ENCODE assay signal across 8 cellular contexts in the genomic region with DNA sequence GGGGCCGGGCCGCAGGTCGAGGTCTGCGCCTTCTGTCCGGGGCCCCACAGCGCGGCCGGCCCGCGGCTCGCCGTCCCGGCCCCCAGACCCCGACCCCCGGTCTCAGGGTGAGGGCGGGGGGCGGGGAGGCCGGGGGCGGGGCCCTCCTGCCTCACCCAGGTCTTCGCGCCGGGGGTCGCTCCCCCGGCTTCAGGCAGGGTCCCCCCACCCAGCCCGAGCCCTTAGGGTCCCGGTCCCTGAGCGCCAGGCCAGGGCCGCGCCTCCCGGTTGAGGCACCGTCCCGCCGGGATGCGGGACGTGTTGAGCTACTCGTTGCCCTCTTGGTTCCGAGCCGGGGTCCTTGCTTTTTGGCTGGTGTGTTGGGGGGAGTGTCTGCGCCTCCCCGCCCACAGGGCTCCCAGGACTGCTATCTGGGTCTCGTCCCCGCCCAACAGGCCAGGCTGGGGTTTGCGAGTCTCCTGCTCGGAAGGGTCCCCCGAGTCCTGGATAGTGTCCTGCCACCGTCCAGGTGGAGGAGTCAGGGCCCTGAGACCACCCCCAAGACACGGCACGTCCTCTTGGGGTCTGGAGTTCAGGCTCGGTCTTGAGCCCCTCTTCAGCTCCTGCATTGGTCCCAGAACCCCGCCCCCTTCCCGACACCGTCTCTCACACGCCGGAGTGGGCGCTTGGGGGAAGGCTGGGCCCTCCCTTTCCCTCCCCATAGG. TPM values are rescaled to one million over a fixed set of nuclear protein-coding genes. Genes with fewer than 3 reads are reported as not detected.
DNase-seq lines count a peak whose midpoint lies in the region; FAIRE-seq lines count a peak whose summit lies in the region.

No MANE protein-coding gene starts in this region.

- H3K4me3 ChIP-seq in H7 (ENCODE audit: insufficient read depth, low read depth, low read length) (peak overlapping the region; percentile 87), thymus (ENCODE audit: low read length) (peak overlapping the region; percentile 95)

- DNase-seq in Daoy (ENCODE audit: low read depth) (peak; percentile 41), H7 (peak; percentile 79), RPMI7951 (ENCODE audit: low read depth) (peak; percentile 32), lung microvascular endothelial cell (ENCODE audit: low read depth in 2 of 2) (peak; percentile 40 to 46), HTR-8/SVneo (ENCODE audit: insufficient read length, low spot score) (no peak), hippocampal formation (lab: John Stamatoyannopoulos, UW) (no peak)

- H3K36me3 ChIP-seq in H7 (replicated peaks; ENCODE audit: control insufficient read depth, insufficient read depth, low read length) (no peaks in the 10 kb centered on the region; the same call in 1 of the 2 replicates), thymus (ENCODE audit: control insufficient read depth, insufficient read depth) (peaks cover 16% of the 10 kb centered on the region)

- WGBS in thymus = under 1% methylated on average over 53 of the region's 55 CpGs

- no peaks in the 10 kb centered on the region for H3K9me3 ChIP-seq in thymus (ENCODE audit: control insufficient read depth)

- H3K27me3 ChIP-seq in H7 (ENCODE audit: control insufficient read depth, insufficient read depth, low read length) (no peaks in the 10 kb centered on the region), thymus (ENCODE audit: control insufficient read depth, insufficient read depth) (no peaks in the 10 kb centered on the region)

- peaks cover 10% of the 10 kb centered on the region for H3K4me1 ChIP-seq in thymus (ENCODE audit: control insufficient read depth, insufficient read depth, low read length)

- no peak for FAIRE-seq in HTR-8/SVneo (lab: Jason Lieb, UNC)

- H3K27ac ChIP-seq in cingulate gyrus (ENCODE audit: low read depth, low read length) = peak overlapping the region; percentile 29
- H3K27ac ChIP-seq in thymus (ENCODE audit: low read depth) = peak overlapping the region; percentile 90

RNA-seq across cellular contexts. Expression of a gene that starts 0.5 kb away (rescaled TPM):
- 25.7 and 31.5 TPM in 2 replicates for total RNA-seq in Daoy (2014; rRNA removed; shearing (Covaris generic))
- total RNA-seq in H7 (2014; rRNA removed; shearing (Covaris generic)) = 47.9 and 54.4 TPM in 2 replicates
- total RNA-seq in RPMI7951 (2014; rRNA removed; shearing (Covaris generic)) = 12.5 and 15.9 TPM in 2 replicates
- total RNA-seq in lung microvascular endothelial cell = 19.6 and 21.6 TPM in 2 replicates
- 10.8 TPM for polyA plus RNA-seq in thymus

RNA-seq across cellular contexts. Expression of a gene that starts 22.7 kb away (rescaled TPM):
- total RNA-seq in Daoy (2014; rRNA removed; shearing (Covaris generic)) = 1,288 and 1,386 TPM in 2 replicates
- 2,968 and 3,290 TPM in 2 replicates for total RNA-seq in H7 (2014; rRNA removed; shearing (Covaris generic))
- total RNA-seq in RPMI7951 (2014; rRNA removed; shearing (Covaris generic)) = 579 and 603 TPM in 2 replicates
- total RNA-seq in lung microvascular endothelial cell = 1,904 and 2,063 TPM in 2 replicates
- polyA plus RNA-seq in thymus = 815 TPM

RNA-seq across cellular contexts. Expression of a gene that starts 37.1 kb away (rescaled TPM):
- 133 and 135 TPM in 2 replicates for total RNA-seq in Daoy (2014; rRNA removed; shearing (Covaris generic))
- 124 and 131 TPM in 2 replicates for total RNA-seq in H7 (2014; rRNA removed; shearing (Covaris generic))
- 54.1 and 74.7 TPM in 2 replicates for total RNA-seq in RPMI7951 (2014; rRNA removed; shearing (Covaris generic))
- 103 and 113 TPM in 2 replicates for total RNA-seq in lung microvascular endothelial cell
- 50.7 TPM for polyA plus RNA-seq in thymus

RNA-seq across cellular contexts. Expression of a gene that starts 58.7 kb away (rescaled TPM):
- 7.9 and 14.8 TPM in 2 replicates for total RNA-seq in Daoy (2014; rRNA removed; shearing (Covaris generic))
- 18.3 and 20.8 TPM in 2 replicates for total RNA-seq in H7 (2014; rRNA removed; shearing (Covaris generic))
- total RNA-seq in RPMI7951 (2014; rRNA removed; shearing (Covaris generic)) = 4.3 and 10.2 TPM in 2 replicates
- 5.4 and 7.1 TPM in 2 replicates for total RNA-seq in lung microvascular endothelial cell
- polyA plus RNA-seq in thymus = 9.4 TPM

Comparison
In these comparisons a context has a peak if more than half of its experiments do, and no peak if none do; other contexts are left out.
1. DNase-seq: peak in Daoy (single experiment), H7 (single experiment), RPMI7951 (single experiment) and lung microvascular endothelial cell (2 of 2); none in HTR-8/SVneo (single experiment) and hippocampal formation (0 of 2).